ENCODE assay signal across 22 cellular contexts in genomic region chr12:99235381-99235780, GRCh38.
"Had no signal": no experiment of that assay in that cellular context is flagged by ENCODE, and none has a peak within 500 bp of the region (broad histone marks: within the 10 kb centered on the region; RNA-seq: fewer than 3 reads in every experiment).

No MANE protein-coding gene starts in this region.

- H3K36me3 ChIP-seq: left ventricle myocardium inferior, ovary, right atrium auricular region, right lobe of liver, upper lobe of right lung had no signal

- H2AFZ ChIP-seq: hepatocyte had no signal

- H3K4me1 ChIP-seq: left ventricle myocardium inferior, right atrium auricular region, right lobe of liver, tibial nerve, upper lobe of right lung had no signal

- DNase-seq: islet precursor cell; left ventricle myocardium inferior; midbrain; mucosa of descending colon; naive thymus-derived CD4-positive, alpha-beta T cell; ovary; right lobe of liver; stimulated activated CD4-positive, alpha-beta T cell treated with anti-CD3 and anti-CD28 coated beads, Interleukin-1b, Interleukin-23, amount 100 ng/mL, for 48 hours; stimulated activated CD4-positive, alpha-beta T cell treated with anti-CD3 and anti-CD28 coated beads, Interleukin-2, amount 100 ng/mL, for 48 hours; stimulated activated CD4-positive, alpha-beta T cell treated with anti-CD3 and anti-CD28 coated beads, Interleukin-4, amount 100 ng/mL, for 4 hours; stimulated activated CD8-positive, alpha-beta memory T cell treated with anti-CD3 and anti-CD28 coated beads, Interleukin-4, amount 100 ng/mL, for 48 hours; stimulated activated naive CD4-positive, alpha-beta T cell treated with Interleukin-2 at 50 U/mL for 16 hours; stimulated activated naive CD8-positive, alpha-beta T cell treated with anti-CD3 and anti-CD28 coated beads, Interleukin-15, amount 100 ng/mL, for 72 hours; substantia nigra; upper lobe of right lung had no signal

- H3K79me2 ChIP-seq: hepatocyte had no signal

- H3K9me3 ChIP-seq: left ventricle myocardium inferior, ovary, right atrium auricular region, right lobe of liver, tibial nerve, upper lobe of right lung had no signal

- H3K4me3 ChIP-seq: hepatocyte, left ventricle myocardium inferior, lung, mucosa of descending colon, ovary, right atrium auricular region, right lobe of liver, smooth muscle cell, tibial nerve, upper lobe of right lung had no signal

- ATAC-seq: mucosa of descending colon; naive thymus-derived CD4-positive, alpha-beta T cell; natural killer cell treated with Interleukin-12 subunit alpha and Interleukin-12 subunit beta and Interleukin-15 and Interleukin-18, amount 100 ng/mL, for 72 hours; right lobe of liver; stimulated activated memory B cell treated with anti-CD40 and anti-IgM and Interleukin-4, amounts not matched to agents 10 μg/mL and 1 μg/mL and 100 μg/mL, for 72 hours; stimulated activated naive CD8-positive, alpha-beta T cell treated with anti-CD3 and anti-CD28 coated beads, Interleukin-15, amount 100 ng/mL, for 72 hours; upper lobe of right lung had no signal

- H3K27me3 ChIP-seq: hepatocyte, ovary, right atrium auricular region, right lobe of liver, tibial nerve, upper lobe of right lung had no signal

- H3K27ac ChIP-seq: hepatocyte, left ventricle myocardium inferior, ovary, right atrium auricular region, right lobe of liver, tibial nerve, upper lobe of right lung had no signal

- H3K4me2 ChIP-seq: hepatocyte, smooth muscle cell had no signal
